Comparison of ENCODE assay signal across 1 cellular context in the genomic region with DNA sequence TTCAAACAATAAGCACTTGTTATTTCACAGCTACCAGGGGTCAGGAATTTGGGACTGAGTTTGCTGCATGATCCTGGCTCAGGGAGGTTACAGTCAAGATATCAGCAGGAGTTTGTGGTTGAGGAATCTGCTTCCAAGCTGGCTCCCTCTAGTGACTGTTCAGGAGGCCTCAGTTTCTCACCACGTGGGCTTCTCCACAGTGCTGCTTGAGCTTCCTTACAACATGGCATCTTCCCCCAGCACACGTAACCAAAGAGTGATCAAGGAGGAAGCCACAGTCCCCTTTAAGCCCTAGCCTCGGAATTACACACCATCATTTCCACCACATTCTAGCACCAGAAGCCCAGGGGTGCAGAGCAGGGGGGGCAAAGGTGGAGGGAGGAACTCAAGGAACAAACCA.
TF ChIP-seq lines count a peak whose summit lies in the region.

No MANE protein-coding gene starts in this region.

TF ChIP-seq in K562, 482 proteins besides CTCF, POLR2A, EP300 and RAD21 (continued from another document):
- TF ChIP-seq, protein P1, sequence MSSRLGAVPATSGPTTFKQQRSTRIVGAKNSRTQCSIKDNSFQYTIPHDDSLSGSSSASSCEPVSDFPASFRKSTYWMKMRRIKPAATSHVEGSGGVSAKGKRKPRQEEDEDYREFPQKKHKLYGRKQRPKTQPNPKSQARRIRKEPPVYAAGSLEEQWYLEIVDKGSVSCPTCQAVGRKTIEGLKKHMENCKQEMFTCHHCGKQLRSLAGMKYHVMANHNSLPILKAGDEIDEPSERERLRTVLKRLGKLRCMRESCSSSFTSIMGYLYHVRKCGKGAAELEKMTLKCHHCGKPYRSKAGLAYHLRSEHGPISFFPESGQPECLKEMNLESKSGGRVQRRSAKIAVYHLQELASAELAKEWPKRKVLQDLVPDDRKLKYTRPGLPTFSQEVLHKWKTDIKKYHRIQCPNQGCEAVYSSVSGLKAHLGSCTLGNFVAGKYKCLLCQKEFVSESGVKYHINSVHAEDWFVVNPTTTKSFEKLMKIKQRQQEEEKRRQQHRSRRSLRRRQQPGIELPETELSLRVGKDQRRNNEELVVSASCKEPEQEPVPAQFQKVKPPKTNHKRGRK (tag; IDR thresholded peaks at IDR 0.05), result no peak
- TF ChIP-seq, protein P2, sequence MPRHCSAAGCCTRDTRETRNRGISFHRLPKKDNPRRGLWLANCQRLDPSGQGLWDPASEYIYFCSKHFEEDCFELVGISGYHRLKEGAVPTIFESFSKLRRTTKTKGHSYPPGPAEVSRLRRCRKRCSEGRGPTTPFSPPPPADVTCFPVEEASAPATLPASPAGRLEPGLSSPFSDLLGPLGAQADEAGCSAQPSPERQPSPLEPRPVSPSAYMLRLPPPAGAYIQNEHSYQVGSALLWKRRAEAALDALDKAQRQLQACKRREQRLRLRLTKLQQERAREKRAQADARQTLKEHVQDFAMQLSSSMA (CRISPR knock-in tag; IDR thresholded peaks at IDR 0.05), result no peak
- no peak for TF ChIP-seq KDM2B (CRISPR knock-in tag; IDR thresholded peaks at IDR 0.05)
- no peak for TF ChIP-seq TCF7L2 (IDR thresholded peaks at IDR 0.05; ENCODE audit: low read depth, low read length)
- no peak for TF ChIP-seq ZNF239 (CRISPR knock-in tag; IDR thresholded peaks at IDR 0.05)
- TF ChIP-seq TCF3 (CRISPR knock-in tag; IDR thresholded peaks at IDR 0.05), result no peak
- no peak for TF ChIP-seq MAZ (CRISPR knock-in tag; conservative IDR thresholded peaks at IDR 0.05 in 1 of 2, IDR thresholded peaks at IDR 0.05 in 1 of 2)
- no peak for TF ChIP-seq TARDBP (IDR thresholded peaks at IDR 0.05)
- TF ChIP-seq SRSF3 (IDR thresholded peaks at IDR 0.05; ENCODE audit: insufficient read depth, low read length), result no peak
- TF ChIP-seq HDAC2 (IDR thresholded peaks at IDR 0.05), result no peak
- TF ChIP-seq ZNF408 (CRISPR knock-in tag; IDR thresholded peaks at IDR 0.05; ENCODE audit: low read depth), result no peak
- no peak for TF ChIP-seq CBFB (CRISPR knock-in tag; IDR thresholded peaks at IDR 0.05)
- no peak for TF ChIP-seq ZBED1 (IDR thresholded peaks at IDR 0.05)
- peak; percentile 61 for TF ChIP-seq MYC (IDR thresholded peaks at IDR 0.05; ENCODE audit: low read depth, low read length)
- TF ChIP-seq MYC (CRISPR knock-in tag; IDR thresholded peaks at IDR 0.05; ENCODE audit: borderline replicate concordance, low read depth), result no peak
- no peak for TF ChIP-seq RFX1 (IDR thresholded peaks at IDR 0.05)
- no peak for TF ChIP-seq NCOA4 (IDR thresholded peaks at IDR 0.05; ENCODE audit: partially characterized antibody)
- no peak for TF ChIP-seq TEAD2 (tag; IDR thresholded peaks at IDR 0.05)
- TF ChIP-seq ZBTB8A (IDR thresholded peaks at IDR 0.05; ENCODE audit: partially characterized antibody), result no peak
- TF ChIP-seq, protein P3, sequence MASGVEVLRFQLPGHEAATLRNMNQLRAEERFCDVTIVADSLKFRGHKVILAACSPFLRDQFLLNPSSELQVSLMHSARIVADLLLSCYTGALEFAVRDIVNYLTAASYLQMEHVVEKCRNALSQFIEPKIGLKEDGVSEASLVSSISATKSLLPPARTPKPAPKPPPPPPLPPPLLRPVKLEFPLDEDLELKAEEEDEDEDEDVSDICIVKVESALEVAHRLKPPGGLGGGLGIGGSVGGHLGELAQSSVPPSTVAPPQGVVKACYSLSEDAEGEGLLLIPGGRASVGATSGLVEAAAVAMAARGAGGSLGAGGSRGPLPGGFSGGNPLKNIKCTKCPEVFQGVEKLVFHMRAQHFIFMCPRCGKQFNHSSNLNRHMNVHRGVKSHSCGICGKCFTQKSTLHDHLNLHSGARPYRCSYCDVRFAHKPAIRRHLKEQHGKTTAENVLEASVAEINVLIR (CRISPR knock-in tag; IDR thresholded peaks at IDR 0.05), result no peak
- TF ChIP-seq, protein P4, sequence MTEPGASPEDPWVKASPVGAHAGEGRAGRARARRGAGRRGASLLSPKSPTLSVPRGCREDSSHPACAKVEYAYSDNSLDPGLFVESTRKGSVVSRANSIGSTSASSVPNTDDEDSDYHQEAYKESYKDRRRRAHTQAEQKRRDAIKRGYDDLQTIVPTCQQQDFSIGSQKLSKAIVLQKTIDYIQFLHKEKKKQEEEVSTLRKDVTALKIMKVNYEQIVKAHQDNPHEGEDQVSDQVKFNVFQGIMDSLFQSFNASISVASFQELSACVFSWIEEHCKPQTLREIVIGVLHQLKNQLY (CRISPR knock-in tag; conservative IDR thresholded peaks at IDR 0.05), result no peak
- TF ChIP-seq YY1 (IDR thresholded peaks at IDR 0.05; ENCODE audit: borderline replicate concordance in 1 of 3, control insufficient read depth in 1 of 3, extremely low read depth in 1 of 3, insufficient read depth in 3 of 3, insufficient read length in 1 of 3, insufficient replicate concordance in 2 of 3, low read depth in 1 of 3, low read length in 2 of 3), result peak; percentile 56 to 92 (median 70)
- TF ChIP-seq ZNF146 (CRISPR knock-in tag; IDR thresholded peaks at IDR 0.05; ENCODE audit: unreplicated experiment), result no peak
- TF ChIP-seq, protein P5, sequence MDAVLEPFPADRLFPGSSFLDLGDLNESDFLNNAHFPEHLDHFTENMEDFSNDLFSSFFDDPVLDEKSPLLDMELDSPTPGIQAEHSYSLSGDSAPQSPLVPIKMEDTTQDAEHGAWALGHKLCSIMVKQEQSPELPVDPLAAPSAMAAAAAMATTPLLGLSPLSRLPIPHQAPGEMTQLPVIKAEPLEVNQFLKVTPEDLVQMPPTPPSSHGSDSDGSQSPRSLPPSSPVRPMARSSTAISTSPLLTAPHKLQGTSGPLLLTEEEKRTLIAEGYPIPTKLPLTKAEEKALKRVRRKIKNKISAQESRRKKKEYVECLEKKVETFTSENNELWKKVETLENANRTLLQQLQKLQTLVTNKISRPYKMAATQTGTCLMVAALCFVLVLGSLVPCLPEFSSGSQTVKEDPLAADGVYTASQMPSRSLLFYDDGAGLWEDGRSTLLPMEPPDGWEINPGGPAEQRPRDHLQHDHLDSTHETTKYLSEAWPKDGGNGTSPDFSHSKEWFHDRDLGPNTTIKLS (IDR thresholded peaks at IDR 0.05; ENCODE audit: borderline replicate concordance, low read depth), result no peak
- TF ChIP-seq, protein P6, sequence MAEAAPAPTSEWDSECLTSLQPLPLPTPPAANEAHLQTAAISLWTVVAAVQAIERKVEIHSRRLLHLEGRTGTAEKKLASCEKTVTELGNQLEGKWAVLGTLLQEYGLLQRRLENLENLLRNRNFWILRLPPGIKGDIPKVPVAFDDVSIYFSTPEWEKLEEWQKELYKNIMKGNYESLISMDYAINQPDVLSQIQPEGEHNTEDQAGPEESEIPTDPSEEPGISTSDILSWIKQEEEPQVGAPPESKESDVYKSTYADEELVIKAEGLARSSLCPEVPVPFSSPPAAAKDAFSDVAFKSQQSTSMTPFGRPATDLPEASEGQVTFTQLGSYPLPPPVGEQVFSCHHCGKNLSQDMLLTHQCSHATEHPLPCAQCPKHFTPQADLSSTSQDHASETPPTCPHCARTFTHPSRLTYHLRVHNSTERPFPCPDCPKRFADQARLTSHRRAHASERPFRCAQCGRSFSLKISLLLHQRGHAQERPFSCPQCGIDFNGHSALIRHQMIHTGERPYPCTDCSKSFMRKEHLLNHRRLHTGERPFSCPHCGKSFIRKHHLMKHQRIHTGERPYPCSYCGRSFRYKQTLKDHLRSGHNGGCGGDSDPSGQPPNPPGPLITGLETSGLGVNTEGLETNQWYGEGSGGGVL (CRISPR knock-in tag; IDR thresholded peaks at IDR 0.05), result no peak
